8 cellular contexts compared by ENCODE assay signal in the genomic region with DNA sequence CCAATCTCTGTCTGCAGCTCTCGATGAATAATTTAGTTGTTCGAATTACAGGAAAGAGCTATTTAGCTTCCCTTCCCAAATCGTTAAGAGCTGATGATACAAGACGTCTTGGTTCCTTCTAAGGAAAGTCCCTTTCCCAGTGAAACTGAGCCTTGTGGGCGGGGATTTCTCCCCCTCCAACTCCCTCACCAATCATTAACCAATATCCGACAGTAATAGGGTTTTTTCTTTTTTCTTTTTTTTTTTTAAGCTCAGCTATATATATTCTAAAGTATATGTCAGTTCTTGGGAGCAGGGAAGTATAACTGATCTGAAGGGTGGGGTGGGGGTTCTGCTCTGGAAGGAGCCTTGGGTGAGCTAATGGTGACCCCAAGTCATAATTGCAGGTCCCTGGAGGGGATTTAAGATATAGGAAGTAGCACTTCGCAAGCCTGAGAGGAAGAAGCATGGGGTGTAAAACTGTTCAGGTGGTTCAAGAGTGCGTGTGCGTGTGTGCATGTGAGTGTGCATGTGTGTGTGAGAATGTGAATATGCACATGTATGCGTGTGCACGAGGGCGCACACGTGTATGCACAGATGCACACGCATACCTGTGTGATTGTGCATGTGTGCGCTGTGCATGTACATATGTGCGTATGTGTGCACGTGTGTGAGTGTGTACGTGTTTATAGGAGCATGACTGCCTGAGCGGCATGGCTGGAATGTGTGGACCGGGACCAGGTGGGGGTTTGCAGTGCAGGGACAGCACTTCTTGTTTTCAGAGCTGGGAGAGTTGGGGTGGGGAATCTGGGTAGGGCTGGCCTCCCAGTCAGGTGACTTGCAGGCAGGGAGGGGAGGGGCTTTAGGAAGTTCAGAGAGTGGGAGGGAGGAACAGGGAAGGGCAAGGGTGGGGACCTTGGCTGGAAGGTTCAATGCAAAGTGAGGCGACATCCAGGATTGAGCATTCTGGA. TPM values are rescaled to one million over a fixed set of nuclear protein-coding genes. Genes with fewer than 3 reads are reported as not detected.
DNase-seq lines count a peak whose midpoint lies in the region; ATAC-seq, FAIRE-seq and TF ChIP-seq lines count a peak whose summit lies in the region.

No MANE protein-coding gene starts in this region.

- no peak for TF ChIP-seq CTCF in CD8-positive, alpha-beta T cell (IDR thresholded peaks at IDR 0.05)
- no peak for TF ChIP-seq CTCF in bronchial epithelial cell (IDR thresholded peaks at IDR 0.05; ENCODE audit: insufficient read depth, low read length, severe bottlenecking)

- no peak for FAIRE-seq in bronchial epithelial cell (lab: Jason Lieb, UNC)

- peak overlapping the region; percentile 76 for H3K27ac Mint-ChIP-seq in CD8-positive, alpha-beta T cell

- H3K27ac ChIP-seq in CD8-positive, alpha-beta T cell (ENCODE audit: low read depth, low read length) = no peak overlapping the region
- peak overlapping the region; percentile 83; the same call in 1 of the 2 replicates for H3K27ac ChIP-seq in HUES6 (ENCODE audit: low read depth, low read length)

- no peaks in the 10 kb centered on the region for H3K36me3 ChIP-seq in CD8-positive, alpha-beta T cell (ENCODE audit: insufficient read depth, low read length)
- H3K36me3 ChIP-seq in HUES6 (ENCODE audit: control insufficient read depth, insufficient read depth, low read length) (no peaks in the 10 kb centered on the region), bronchial epithelial cell (ENCODE audit: control insufficient read depth, insufficient read depth, low read length) (no peaks in the 10 kb centered on the region), mucosa of stomach (ENCODE audit: control insufficient read depth, insufficient read depth, low read length) (no peaks in the 10 kb centered on the region)

- H3K27me3 ChIP-seq in CD8-positive, alpha-beta T cell (ENCODE audit: insufficient read depth, low read length) = no peaks in the 10 kb centered on the region
- no peaks in the 10 kb centered on the region for H3K27me3 ChIP-seq in HUES6 (ENCODE audit: control insufficient read depth, insufficient read depth, low read length)
- no peaks in the 10 kb centered on the region for H3K27me3 ChIP-seq in bronchial epithelial cell (ENCODE audit: control insufficient read depth, insufficient read depth, low read length)
- H3K27me3 ChIP-seq in mucosa of stomach (ENCODE audit: control insufficient read depth, insufficient read depth, low read length) = no peaks in the 10 kb centered on the region

- H3K9ac ChIP-seq in HUES6 (ENCODE audit: low read length) (peak overlapping the region; percentile 83), mucosa of stomach (ENCODE audit: low read length) (peak overlapping the region; percentile 76)

- no peaks in the 10 kb centered on the region for H3K9me3 ChIP-seq in CD8-positive, alpha-beta T cell (ENCODE audit: low read length)
- H3K9me3 ChIP-seq in HUES6 (ENCODE audit: control insufficient read depth, insufficient read depth, low read depth, low read length) = no peaks in the 10 kb centered on the region
- no peaks in the 10 kb centered on the region for H3K9me3 ChIP-seq in mucosa of stomach (ENCODE audit: control insufficient read depth, low read length)

- intact Hi-C loops in CD8-positive, alpha-beta T cell (cut with DNase I, micrococcal nuclease) = no loop called here

- H3K36me3 Mint-ChIP-seq in CD8-positive, alpha-beta T cell = no peaks in the 10 kb centered on the region

- no peak overlapping the region for H3K4me3 ChIP-seq in CD8-positive, alpha-beta T cell (ENCODE audit: low read depth, low read length)
- H3K4me3 ChIP-seq in HUES6 (ENCODE audit: low read depth, low read length) (peak overlapping the region; percentile 56), bronchial epithelial cell (ENCODE audit: low read depth, low read length) (no peak overlapping the region), mucosa of stomach (ENCODE audit: low read length) (peak overlapping the region; percentile 55)

- no peaks in the 10 kb centered on the region for H3K27me3 Mint-ChIP-seq in CD8-positive, alpha-beta T cell (ENCODE audit: low read depth)

- DNase-seq in CD8-positive, alpha-beta T cell = no peak
- peak; percentile 43 for DNase-seq in bronchial epithelial cell (ENCODE audit: low read depth)
- DNase-seq in mesenteric fat pad (ENCODE audit: low spot score) = no peak
- DNase-seq in midbrain (lab: John Stamatoyannopoulos, UW) = no peak

- POLR2A ChIA-PET in CD8-positive, alpha-beta T cell (lab: Charles Lee) = no interaction called here

- H3K9me3 Mint-ChIP-seq in CD8-positive, alpha-beta T cell = no peaks in the 10 kb centered on the region

- CTCF ChIA-PET in CD8-positive, alpha-beta T cell (lab: Charles Lee) = interaction anchor here (1.1 to 2.5 kb wide), 2 partner anchors 44 to 105 kb away, joined by 4 to 8 read pairs; no protein-coding TSS in a partner anchor

- ATAC-seq in CD8-positive, alpha-beta T cell = no peak
- ATAC-seq in HG03025 (IDR thresholded peaks at IDR 0.05; ENCODE audit: low FRiP score, unreplicated experiment) (no peak), GM21786 (IDR thresholded peaks at IDR 0.05; ENCODE audit: unreplicated experiment) (no peak)

- no peak overlapping the region for H3K4me3 Mint-ChIP-seq in CD8-positive, alpha-beta T cell

- H3K4me1 ChIP-seq in CD8-positive, alpha-beta T cell (ENCODE audit: insufficient read depth, low read length) = peaks cover 39% of the 10 kb centered on the region
- H3K4me1 ChIP-seq in HUES6 (ENCODE audit: control insufficient read depth, insufficient read depth, low read length) (peaks cover 40% of the 10 kb centered on the region), mucosa of stomach (ENCODE audit: control insufficient read depth, insufficient read depth, low read length) (peaks cover 62% of the 10 kb centered on the region)

- H3K4me1 Mint-ChIP-seq in CD8-positive, alpha-beta T cell (ENCODE audit: low read depth) = peaks cover 39% of the 10 kb centered on the region

RNA-seq across cellular contexts. Expression of a gene that starts 42.7 kb away (rescaled TPM):
- 100 to 1,000 TPM; 279 to 283 TPM for total RNA-seq in CD8-positive, alpha-beta T cell
- 10.0 and 13.7 TPM in 2 replicates for total RNA-seq in bronchial epithelial cell
- total RNA-seq in mesenteric fat pad = 491 TPM

Comparison
In these comparisons a context has a peak if more than half of its experiments do, and no peak if none do; other contexts are left out.
1. H3K4me3 ChIP-seq: peak in HUES6 (single experiment) and mucosa of stomach (single experiment); none in CD8-positive, alpha-beta T cell (single experiment) and bronchial epithelial cell (single experiment).
2. RNA of a gene that starts 42.7 kb away (total RNA-seq): 491 TPM in mesenteric fat pad (single experiment) and 279 to 283 TPM in CD8-positive, alpha-beta T cell; 10.0 to 13.7 TPM in bronchial epithelial cell; every median in the first group is over 10 times any median in the second.